Comparison of ENCODE assay signal across 8 cellular contexts in the genomic region with DNA sequence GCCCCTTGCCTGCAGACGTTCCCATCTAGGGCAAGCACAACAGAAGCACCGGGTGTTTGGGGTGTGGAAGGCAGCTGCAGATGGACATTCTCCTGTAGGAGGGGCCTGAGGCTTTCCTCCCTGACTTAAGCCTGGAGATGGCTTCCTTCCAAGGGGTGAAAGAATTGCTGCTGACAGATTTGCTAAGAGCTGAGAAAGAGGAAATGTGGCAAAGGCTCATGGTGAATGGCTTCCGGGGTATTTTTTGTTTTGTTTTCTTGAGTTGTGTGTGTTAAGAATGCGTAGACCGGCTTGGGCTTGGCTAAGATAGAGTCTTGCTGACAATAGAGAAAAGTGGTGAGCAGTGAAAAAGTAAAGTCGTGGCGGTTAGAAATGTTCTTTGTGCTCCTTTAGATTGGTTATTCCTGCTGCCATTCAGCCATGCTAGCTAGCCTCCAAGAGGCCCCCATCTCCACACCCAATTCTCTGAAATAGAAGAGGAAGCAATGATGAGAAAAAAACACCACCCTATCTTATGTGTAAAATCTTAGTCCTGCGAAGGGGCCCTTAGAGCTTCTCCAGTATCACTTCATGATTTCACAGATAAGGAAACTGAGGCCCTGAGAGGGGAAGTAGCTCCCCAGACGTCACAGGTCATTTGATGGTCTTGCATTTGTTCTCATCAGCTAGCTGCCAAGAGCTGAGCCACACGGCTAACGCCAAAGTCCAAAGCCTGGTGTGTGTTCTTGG. TPM values are rescaled to one million over a fixed set of nuclear protein-coding genes. Genes with fewer than 3 reads are reported as not detected.
DNase-seq lines count a peak whose midpoint lies in the region; ATAC-seq and TF ChIP-seq lines count a peak whose summit lies in the region.

No MANE protein-coding gene starts in this region.

- H2AFZ ChIP-seq in DND-41 (ENCODE audit: low read depth, low read length) = no peak overlapping the region

- no peaks in the 10 kb centered on the region for H3K27me3 Mint-ChIP-seq in activated T-cell treated with anti-CD3 and anti-CD28 coated beads, Interleukin-2, amount 50 U/mL, for 4 hours (ENCODE audit: low read depth)

- H3K36me3 Mint-ChIP-seq in activated T-cell treated with anti-CD3 and anti-CD28 coated beads, Interleukin-2, amount 50 U/mL, for 4 hours (ENCODE audit: insufficient read depth) = peaks cover 66% of the 10 kb centered on the region

- H3K27ac ChIP-seq in DND-41 (ENCODE audit: low read length) (peak overlapping the region; percentile 54), cardiac muscle cell (peak overlapping the region; percentile 71)

- peaks cover 44% of the 10 kb centered on the region for H4K20me1 ChIP-seq in DND-41 (ENCODE audit: insufficient read depth, low read length)

- peaks cover 99% of the 10 kb centered on the region for H3K4me1 Mint-ChIP-seq in activated T-cell treated with anti-CD3 and anti-CD28 coated beads, Interleukin-2, amount 50 U/mL, for 4 hours (ENCODE audit: low read depth)

- peak; percentile 77 for ATAC-seq in DND-41 (ENCODE audit: insufficient read depth, low read depth)
- ATAC-seq in activated T-cell treated with anti-CD3 and anti-CD28 coated beads, Interleukin-2, amount 50 U/mL, for 4 hours = peak; percentile 14 to 35
- no peak for ATAC-seq in GM18520 (IDR thresholded peaks at IDR 0.05; ENCODE audit: unreplicated experiment)
- no peak for ATAC-seq in HG02610 (IDR thresholded peaks at IDR 0.05; ENCODE audit: unreplicated experiment)

- H3K9me3 Mint-ChIP-seq in activated T-cell treated with anti-CD3 and anti-CD28 coated beads, Interleukin-2, amount 50 U/mL, for 4 hours = no peaks in the 10 kb centered on the region

- H3K27me3 ChIP-seq in DND-41 (ENCODE audit: insufficient read depth, low read length, poor library complexity) (no peaks in the 10 kb centered on the region), cardiac muscle cell (no peaks in the 10 kb centered on the region)

- H3K4me3 ChIP-seq in DND-41 (ENCODE audit: low read depth in 1 of 2, low read length in 2 of 2) (no peak overlapping the region), cardiac muscle cell (no peak overlapping the region)
- peak overlapping the region; percentile 3; the same call in 1 of the 2 replicates for H3K4me3 ChIP-seq in Jurkat, Clone E6-1 (ENCODE audit: low read length)

- H3K9ac ChIP-seq in DND-41 (ENCODE audit: low read depth, low read length) = no peak overlapping the region

- peaks cover 50% of the 10 kb centered on the region for H3K36me3 ChIP-seq in DND-41 (ENCODE audit: insufficient read depth, low read length)
- no peaks in the 10 kb centered on the region for H3K36me3 ChIP-seq in cardiac muscle cell

- no peak for TF ChIP-seq CTCF in DND-41 (IDR thresholded peaks at IDR 0.05; ENCODE audit: borderline replicate concordance, extremely low read depth, low read length, poor library complexity, severe bottlenecking)
- TF ChIP-seq CTCF in cardiac muscle cell (IDR thresholded peaks at IDR 0.05; ENCODE audit: low read depth, low read length) = no peak

- peaks cover 29% of the 10 kb centered on the region for H3K4me1 ChIP-seq in DND-41 (ENCODE audit: insufficient read depth, low read length)
- peaks cover 20% of the 10 kb centered on the region for H3K4me1 ChIP-seq in cardiac muscle cell (ENCODE audit: low read depth)

- peaks cover 99% of the 10 kb centered on the region for H3K79me2 ChIP-seq in DND-41 (ENCODE audit: insufficient read depth, low read length)

- H3K9me3 ChIP-seq in DND-41 (ENCODE audit: insufficient read depth, low read length, severe bottlenecking) (no peaks in the 10 kb centered on the region), cardiac muscle cell (ENCODE audit: low read depth) (no peaks in the 10 kb centered on the region)

- H3K4me3 Mint-ChIP-seq in activated T-cell treated with anti-CD3 and anti-CD28 coated beads, Interleukin-2, amount 50 U/mL, for 4 hours = peak overlapping the region; percentile 65

- peak overlapping the region; percentile 34 for H3K4me2 ChIP-seq in DND-41 (ENCODE audit: insufficient read depth, low read length)

- DNase-seq in DND-41 (peak; percentile 61), cardiac muscle cell (ENCODE audit: low read depth in 1 of 2, low spot score in 1 of 2) (peak; percentile 58 to 98)
- peak; percentile 82 for DNase-seq in Jurkat, Clone E6-1 (ENCODE audit: low read depth, low spot score)
- no peak for DNase-seq in activated T-cell treated with anti-CD3 and anti-CD28 coated beads, Interleukin-2, amount 50 U/mL, for 4 hours
- DNase-seq in stimulated activated naive CD4-positive, alpha-beta T cell (lab: John Stamatoyannopoulos, UW) = peak; percentile 18 to 81 (median 56)
- no peak for DNase-seq in stimulated activated CD4-positive, alpha-beta T cell treated with anti-CD3 and anti-CD28 coated beads, Interleukin-4, amount 100 ng/mL, for 24 hours

RNA-seq across cellular contexts. Expression of a gene that starts 36.9 kb away (rescaled TPM):
- polyA plus RNA-seq in Jurkat, Clone E6-1 (2012; ENCODE audit: insufficient read depth, insufficient read length) = 66.3 TPM
- total RNA-seq in activated T-cell treated with anti-CD3 and anti-CD28 coated beads, Interleukin-2, amount 50 U/mL, for 4 hours = 10 to 100 TPM; 40.8 to 49.0 (median 41.4) TPM
- 46.1 and 67.2 TPM in 2 replicates for total RNA-seq in cardiac muscle cell
- 44.7 and 45.7 TPM in 2 replicates for polyA plus RNA-seq in cardiac muscle cell

Comparison
In these comparisons a context has a peak if more than half of its experiments do, and no peak if none do; other contexts are left out.
1. ATAC-seq: peak in DND-41 (single experiment) and activated T-cell treated with anti-CD3 and anti-CD28 coated beads, Interleukin-2, amount 50 U/mL, for 4 hours (2 of 2); none in GM18520 (single experiment) and HG02610 (single experiment).
2. DNase-seq: peak in DND-41 (single experiment), Jurkat, Clone E6-1 (single experiment), cardiac muscle cell (2 of 2) and stimulated activated naive CD4-positive, alpha-beta T cell (6 of 6); none in activated T-cell treated with anti-CD3 and anti-CD28 coated beads, Interleukin-2, amount 50 U/mL, for 4 hours (single experiment) and stimulated activated CD4-positive, alpha-beta T cell treated with anti-CD3 and anti-CD28 coated beads, Interleukin-4, amount 100 ng/mL, for 24 hours (single experiment).